Comparison of ENCODE assay signal across 9 cellular contexts in the genomic region with DNA sequence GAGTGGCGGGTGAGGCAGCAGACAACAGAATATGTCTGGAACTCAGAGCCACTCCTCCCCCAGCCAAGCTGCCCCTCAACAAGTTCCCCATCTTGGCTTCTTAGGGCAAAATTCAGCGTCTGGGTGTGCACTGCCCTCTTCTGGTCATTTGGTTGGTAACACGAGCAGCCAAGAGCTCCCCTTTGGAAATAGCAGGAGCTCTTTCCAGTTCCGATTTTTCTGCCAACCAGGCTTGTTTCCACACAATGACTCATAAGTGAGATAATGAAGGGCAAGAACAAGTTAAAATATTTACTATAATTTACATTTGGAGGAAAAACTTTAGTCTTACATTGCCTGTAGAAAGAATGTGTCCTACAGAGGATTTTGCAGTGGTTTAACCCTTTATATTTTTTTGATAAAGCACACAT.
DNase-seq lines count a peak whose midpoint lies in the region; ATAC-seq, FAIRE-seq and TF ChIP-seq lines count a peak whose summit lies in the region.
"Had no signal": no experiment of that assay in that cellular context is flagged by ENCODE, and none has a peak within 500 bp of the region (broad histone marks: within the 10 kb centered on the region; RNA-seq: fewer than 3 reads in every experiment).

No MANE protein-coding gene starts in this region.

- RAD21 ChIA-PET in GM12878 (lab: Charles Lee; ENCODE audit: unreplicated experiment): interaction anchor here (0.7 to 7.7 kb wide), 16 partner anchors 9 to 326 kb away, joined by 3 to 176 read pairs (median 6); no protein-coding TSS in a partner anchor

- no TSS peak for BruUV-seq in Panc1 (replicated peaks; lab: Mats Ljungman, UMichigan)
- BruUV-seq in GM12878 (replicated peaks; lab: Mats Ljungman, UMichigan): no TSS peak

- POLR2A ChIA-PET in Panc1 (lab: Charles Lee) (interaction anchor here (0.7 kb wide), 1 partner anchor 133 kb away, joined by 4 read pairs; no protein-coding TSS in a partner anchor), GM12878 (lab: Charles Lee) (interaction anchor here (0.7 to 1.0 kb wide), 2 partner anchors 139 to 323 kb away, joined by 3 read pairs; no protein-coding TSS in a partner anchor)

- CTCF ChIA-PET in Panc1 (lab: Charles Lee) (interaction anchor here (0.6 to 7.2 kb wide), 18 partner anchors 9 to 1071 kb away, joined by 3 to 187 read pairs (median 4); no protein-coding TSS in a partner anchor), GM12878 (lab: Yijun Ruan, JAX) (interaction anchor here (0.6 to 10.0 kb wide), 41 partner anchors 9 to 1064 kb away, joined by 3 to 398 read pairs (median 4); no protein-coding TSS in a partner anchor)

- H3K36me3 ChIP-seq in Panc1 (ENCODE audit: control insufficient read depth, insufficient read depth, low read length): no peaks in the 10 kb centered on the region
- H3K36me3 ChIP-seq in GM12878 (ENCODE audit: control insufficient read depth in 2 of 2, insufficient read depth in 2 of 2, low read length in 1 of 2): no peaks in the 10 kb centered on the region

- SMC1A ChIA-PET in GM12878 (lab: Charles Lee; ENCODE audit: uncharacterized antibody, unreplicated experiment): interaction anchor here (0.6 to 6.9 kb wide), 20 partner anchors 10 to 1239 kb away, joined by 3 to 146 read pairs (median 4); no protein-coding TSS in a partner anchor

- ATAC-seq in Panc1 (peak; percentile 89), GM12878 (peak; percentile 89)

- no peak for TF ChIP-seq POLR2A in GM12878 (IDR thresholded peaks at IDR 0.05; ENCODE audit: low read depth, low read length)

- intact Hi-C loops in Panc1 (cut with micrococcal nuclease; ENCODE audit: unreplicated experiment): loop anchor here (1.0 to 5.0 kb wide), 3 partner anchors 139 to 320 kb away; no protein-coding TSS in a partner anchor
- intact Hi-C loops in GM12878 (cut with micrococcal nuclease; ENCODE audit: unreplicated experiment): loop anchor here (1.0 to 5.0 kb wide), 3 partner anchors 139 to 322 kb away; no protein-coding TSS in a partner anchor

- in situ Hi-C loops in Panc1 (cut with HindIII; ENCODE audit: low pct_unique_long_range_greater_than_20kb, low sequenced_read_pairs): no loop called here
- in situ Hi-C loops in GM12878 (cut with MboI): loop anchor here (5.0 kb wide), 2 partner anchors 140 to 320 kb away; no protein-coding TSS in a partner anchor

- 0% methylated on average over 4 of the region's 4 CpGs for WGBS in GM12878 (ENCODE audit: insufficient coverage, insufficient replicate concordance, low lambda C conversion rate, missing lambda C conversion rate)

- H3K9ac ChIP-seq in GM12878 (ENCODE audit: control insufficient read depth, insufficient read depth, low read length): no peak overlapping the region

- H3K27me3 ChIP-seq in Panc1 (ENCODE audit: control insufficient read depth, insufficient read depth, low read length) (peaks cover 25% of the 10 kb centered on the region), GM12878 (replicated peaks in 1 of 2; ENCODE audit: control insufficient read depth in 2 of 2, insufficient read depth in 2 of 2, low read length in 1 of 2) (no peaks in the 10 kb centered on the region; a peak in 3 of 4 replicates)

- H2AFZ ChIP-seq in GM12878 (ENCODE audit: control insufficient read depth, low read depth, low read length): no peak overlapping the region

- H4K20me1 ChIP-seq in GM12878 (ENCODE audit: control insufficient read depth, insufficient read depth): no peaks in the 10 kb centered on the region

- TF ChIP-seq RAD21 in GM12878 (IDR thresholded peaks at IDR 0.05; ENCODE audit: insufficient read depth, low read depth, low read length): peak; percentile 84

- DNase-seq in AG09319 (ENCODE audit: extremely low read depth, low read depth): peak; percentile 72
- peak; percentile 13 for DNase-seq in KG1 (lab: John Stamatoyannopoulos, UW)
- DNase-seq in Panc1 (ENCODE audit: low read depth, low spot score): peak; percentile 64
- DNase-seq in GM12878 (ENCODE audit: low read depth, low spot score): no peak
- DNase-seq in iPS DF 19.7 (ENCODE audit: low read depth, low spot score): peak; percentile 85
- peak; percentile 46 for DNase-seq in skeletal muscle cell (ENCODE audit: low read depth)
- no peak for DNase-seq in 8988T

- no peak overlapping the region for H3K4me3 ChIP-seq in GM12875 (ENCODE audit: low read depth, low read length)
- no peak overlapping the region for H3K4me3 ChIP-seq in Panc1 (ENCODE audit: low read depth in 2 of 2, low read length in 2 of 2)
- no peak overlapping the region for H3K4me3 ChIP-seq in GM12878
- H3K4me3 ChIP-seq in skeletal muscle cell (ENCODE audit: low read depth, low read length): no peak overlapping the region
- H3K4me3 ChIP-seq: skin epidermis had no signal

- TF ChIP-seq EP300 in GM12878 (IDR thresholded peaks at IDR 0.05; ENCODE audit: borderline replicate concordance in 1 of 2, control insufficient read depth in 1 of 2, low read depth in 2 of 2, low read length in 2 of 2): no peak

- H3K27ac ChIP-seq in Panc1 (ENCODE audit: low read length) (no peak overlapping the region), GM12878 (ENCODE audit: control insufficient read depth, insufficient read depth) (no peak overlapping the region)
- H3K27ac ChIP-seq: skin epidermis had no signal

- FAIRE-seq in GM12878 (lab: Jason Lieb, UNC): no peak

- H3K9me3 ChIP-seq in Panc1 (ENCODE audit: control insufficient read depth, insufficient read depth, low read depth, low read length): no peaks in the 10 kb centered on the region
- no peaks in the 10 kb centered on the region for H3K9me3 ChIP-seq in GM12878 (replicated peaks; ENCODE audit: control insufficient read depth, insufficient read depth, low read length)

- TF ChIP-seq CTCF in AG09319 (IDR thresholded peaks at IDR 0.05; ENCODE audit: low read depth, low read length) (peak; percentile 85), GM12875 (IDR thresholded peaks at IDR 0.05; ENCODE audit: borderline replicate concordance, insufficient read depth, low read depth, low read length) (peak; percentile 79), Panc1 (IDR thresholded peaks at IDR 0.05) (peak; percentile 95), GM12878 (IDR thresholded peaks at IDR 0.05 in 2 of 3, conservative IDR thresholded peaks at IDR 0.05 in 1 of 3; ENCODE audit: control insufficient read depth in 2 of 3, extremely low read depth in 1 of 3, insufficient read depth in 1 of 3, low read depth in 3 of 3, low read length in 3 of 3) (peak; percentile 72 to 86 (median 79))

- no peaks in the 10 kb centered on the region for H3K79me2 ChIP-seq in GM12878 (ENCODE audit: control insufficient read depth, insufficient read depth, low read length)

- no peaks in the 10 kb centered on the region for H3K4me1 ChIP-seq in Panc1 (ENCODE audit: control insufficient read depth, insufficient read depth, low read length)
- H3K4me1 ChIP-seq in GM12878 (ENCODE audit: control insufficient read depth, insufficient read depth, low read length): no peaks in the 10 kb centered on the region

- H3K4me2 ChIP-seq in GM12878 (ENCODE audit: control insufficient read depth, insufficient read depth): no peak overlapping the region

TF ChIP-seq in GM12878, 131 proteins besides CTCF, POLR2A, EP300 and RAD21:
- no peak for TF ChIP-seq ZZZ3 (IDR thresholded peaks at IDR 0.05; ENCODE audit: control insufficient read depth, insufficient read length, low read depth)
- peak; percentile 86 for TF ChIP-seq SMC3 (IDR thresholded peaks at IDR 0.05; ENCODE audit: borderline replicate concordance, low read length)
- no peak for TF ChIP-seq MYB (IDR thresholded peaks at IDR 0.05; ENCODE audit: borderline replicate concordance, low read depth, low read length)
- TF ChIP-seq YBX1 (IDR thresholded peaks at IDR 0.05): no peak
- no peak for TF ChIP-seq RFX5 (IDR thresholded peaks at IDR 0.05; ENCODE audit: low read depth, low read length)
- TF ChIP-seq IKZF1 (conservative IDR thresholded peaks at IDR 0.05): no peak
- TF ChIP-seq SIN3A (IDR thresholded peaks at IDR 0.05; ENCODE audit: low read depth, low read length): no peak
- TF ChIP-seq GABPA (IDR thresholded peaks at IDR 0.05; ENCODE audit: low read depth): no peak
- TF ChIP-seq YY1 (IDR thresholded peaks at IDR 0.05; ENCODE audit: low read depth, low read length): peak; percentile 68; the same call in 1 of the 2 replicates
TF ChIP-seq in GM12878: peak in this region for 2.

Comparison
In these comparisons a context has a peak if more than half of its experiments do, and no peak if none do; other contexts are left out.
1. DNase-seq: peak in AG09319 (single experiment), KG1 (single experiment), Panc1 (single experiment), iPS DF 19.7 (single experiment) and skeletal muscle cell (single experiment); none in GM12878 (single experiment) and 8988T (single experiment).
2. Peak in every context shown above with its lines, with median percentiles within 50 percentile points of each other: CTCF ChIP-seq.